In genomic region chr3:64000446-64001055, GRCh38 we compare ENCODE assay signal across 1 cellular context.
TF ChIP-seq lines count a peak whose summit lies in the region.

No MANE protein-coding gene starts in this region.

TF ChIP-seq in GM23338, 12 proteins besides CTCF, POLR2A, EP300 and RAD21 (continued from another document):
- TF ChIP-seq ETS1 (IDR thresholded peaks at IDR 0.05): no peak
- no peak for TF ChIP-seq POLR2AphosphoS5 (IDR thresholded peaks at IDR 0.05; ENCODE audit: low read depth)
- TF ChIP-seq JUNB (IDR thresholded peaks at IDR 0.05; ENCODE audit: unreplicated experiment): no peak
- TF ChIP-seq ZNF462 (CRISPR knock-in tag; IDR thresholded peaks at IDR 0.05): no peak
